In the genomic region with DNA sequence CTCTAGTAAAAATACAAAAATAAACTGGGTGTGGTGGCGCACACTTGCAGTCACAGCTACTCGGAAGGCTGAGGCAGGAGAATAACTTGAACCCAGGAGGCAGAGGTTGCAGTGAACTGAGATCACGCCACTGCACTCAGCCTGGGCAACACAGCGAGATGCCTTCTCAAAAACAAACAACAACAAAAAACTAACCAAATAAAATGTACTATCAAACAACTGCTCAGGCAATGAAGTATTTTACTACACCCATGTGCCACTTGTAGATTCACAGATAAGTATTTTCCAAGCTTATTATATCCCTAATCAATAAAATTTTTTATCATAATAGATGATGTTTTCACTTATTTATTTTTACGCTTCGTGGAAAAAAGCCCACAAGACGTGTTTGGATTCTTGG, we compare ENCODE assay signal across 9 cellular contexts. TPM values are rescaled to one million over a fixed set of nuclear protein-coding genes. Genes with fewer than 3 reads are reported as not detected.
DNase-seq lines count a peak whose midpoint lies in the region; ATAC-seq lines count a peak whose summit lies in the region.
"Had no signal": no experiment of that assay in that cellular context is flagged by ENCODE, and none has a peak within 500 bp of the region (broad histone marks: within the 10 kb centered on the region; RNA-seq: fewer than 3 reads in every experiment).

No MANE protein-coding gene starts in this region.

- H3K36me3 ChIP-seq in HUES6 (ENCODE audit: control insufficient read depth, insufficient read depth, low read length), result no peaks in the 10 kb centered on the region
- H3K36me3 ChIP-seq in iPS-20b (ENCODE audit: insufficient read depth, low read depth, low read length), result no peaks in the 10 kb centered on the region

- DNase-seq in activated T-helper 2 cell treated with anti-CD3 and anti-CD28 coated beads, Interferon-gamma antibody, Interleukin-2, Interleukin-4, amounts not matched to agents 10 μg/mL and 5 μg/mL and 100 μg/mL, durations not matched to agents 14 hours and 24 hours and 36 hours (ENCODE audit: low spot score), result no peak
- no peak for DNase-seq in stimulated activated naive CD8-positive, alpha-beta T cell treated with anti-CD3 and anti-CD28 coated beads, Interleukin-15, amount 100 ng/mL, for 72 hours
- no peak for DNase-seq in GM19240 (ENCODE audit: insufficient read length, low spot score)

- intact Hi-C loops in activated T-helper 2 cell treated with anti-CD3 and anti-CD28 coated beads, Interferon-gamma antibody, Interleukin-2, Interleukin-4, amounts not matched to agents 10 μg/mL and 5 μg/mL and 100 μg/mL, durations not matched to agents 14 hours and 24 hours and 36 hours (cut with micrococcal nuclease), result loop anchor here (5.0 to 10.0 kb wide), 3 partner anchors 329 to 902 kb away; a partner anchor contains a TSS

- H3K4me3 Mint-ChIP-seq in activated T-helper 2 cell treated with anti-CD3 and anti-CD28 coated beads, Interferon-gamma antibody, Interleukin-2, Interleukin-4, amounts not matched to agents 10 μg/mL and 5 μg/mL and 100 μg/mL, durations not matched to agents 14 hours and 24 hours and 36 hours (ENCODE audit: low read depth), result peak overlapping the region; percentile 96
- peak overlapping the region; percentile 93 to 99 for H3K4me3 Mint-ChIP-seq in stimulated activated naive CD8-positive, alpha-beta T cell treated with anti-CD3 and anti-CD28 coated beads, Interleukin-15, amount 100 ng/mL, for 72 hours

- ATAC-seq in stimulated activated naive CD8-positive, alpha-beta T cell treated with anti-CD3 and anti-CD28 coated beads, Interleukin-15, amount 100 ng/mL, for 72 hours, result no peak
- ATAC-seq in GM19455 (IDR thresholded peaks at IDR 0.05; ENCODE audit: unreplicated experiment), result no peak
- ATAC-seq in HG02852 (IDR thresholded peaks at IDR 0.05; ENCODE audit: unreplicated experiment), result no peak

- H3K4me1 Mint-ChIP-seq in activated T-helper 2 cell treated with anti-CD3 and anti-CD28 coated beads, Interferon-gamma antibody, Interleukin-2, Interleukin-4, amounts not matched to agents 10 μg/mL and 5 μg/mL and 100 μg/mL, durations not matched to agents 14 hours and 24 hours and 36 hours (ENCODE audit: low read depth), result peaks cover 16% of the 10 kb centered on the region
- H3K4me1 Mint-ChIP-seq in stimulated activated naive CD8-positive, alpha-beta T cell treated with anti-CD3 and anti-CD28 coated beads, Interleukin-15, amount 100 ng/mL, for 72 hours, result peaks cover 14% of the 10 kb centered on the region

- no peaks in the 10 kb centered on the region for H3K27me3 Mint-ChIP-seq in activated T-helper 2 cell treated with anti-CD3 and anti-CD28 coated beads, Interferon-gamma antibody, Interleukin-2, Interleukin-4, amounts not matched to agents 10 μg/mL and 5 μg/mL and 100 μg/mL, durations not matched to agents 14 hours and 24 hours and 36 hours (ENCODE audit: low read depth)
- no peaks in the 10 kb centered on the region for H3K27me3 Mint-ChIP-seq in stimulated activated naive CD8-positive, alpha-beta T cell treated with anti-CD3 and anti-CD28 coated beads, Interleukin-15, amount 100 ng/mL, for 72 hours

- peak overlapping the region; percentile 92 for H3K9ac ChIP-seq in HUES6 (ENCODE audit: low read length)
- peak overlapping the region; percentile 91; the same call in 1 of the 2 replicates for H3K9ac ChIP-seq in iPS-20b (ENCODE audit: low read depth, low read length)

- H3K4me1 ChIP-seq in HUES6 (ENCODE audit: control insufficient read depth, insufficient read depth, low read length) (no peaks in the 10 kb centered on the region), iPS-20b (ENCODE audit: insufficient read depth, low read length) (no peaks in the 10 kb centered on the region)

- H3K9me3 Mint-ChIP-seq in activated T-helper 2 cell treated with anti-CD3 and anti-CD28 coated beads, Interferon-gamma antibody, Interleukin-2, Interleukin-4, amounts not matched to agents 10 μg/mL and 5 μg/mL and 100 μg/mL, durations not matched to agents 14 hours and 24 hours and 36 hours, result no peaks in the 10 kb centered on the region
- H3K9me3 Mint-ChIP-seq in stimulated activated naive CD8-positive, alpha-beta T cell treated with anti-CD3 and anti-CD28 coated beads, Interleukin-15, amount 100 ng/mL, for 72 hours, result no peaks in the 10 kb centered on the region

- H3K27me3 ChIP-seq in HUES6 (ENCODE audit: control insufficient read depth, insufficient read depth, low read length) (no peaks in the 10 kb centered on the region), iPS-20b (ENCODE audit: insufficient read depth, low read length) (no peaks in the 10 kb centered on the region)

- H3K4me3 ChIP-seq in HUES6 (ENCODE audit: low read depth, low read length), result peak overlapping the region; percentile 80
- peak overlapping the region; percentile 83 for H3K4me3 ChIP-seq in iPS-20b (ENCODE audit: low read length)

- H3K9me3 ChIP-seq in HUES6 (ENCODE audit: control insufficient read depth, insufficient read depth, low read depth, low read length) (no peaks in the 10 kb centered on the region), iPS-20b (ENCODE audit: insufficient read depth, low read depth, low read length) (no peaks in the 10 kb centered on the region)

- no peaks in the 10 kb centered on the region for H3K36me3 Mint-ChIP-seq in activated T-helper 2 cell treated with anti-CD3 and anti-CD28 coated beads, Interferon-gamma antibody, Interleukin-2, Interleukin-4, amounts not matched to agents 10 μg/mL and 5 μg/mL and 100 μg/mL, durations not matched to agents 14 hours and 24 hours and 36 hours (ENCODE audit: low read depth)

- H3K27ac ChIP-seq in HUES6 (ENCODE audit: low read depth, low read length) (no peak overlapping the region), iPS-20b (ENCODE audit: low read length) (peak overlapping the region; percentile 94)

- H3K27ac Mint-ChIP-seq in activated T-helper 2 cell treated with anti-CD3 and anti-CD28 coated beads, Interferon-gamma antibody, Interleukin-2, Interleukin-4, amounts not matched to agents 10 μg/mL and 5 μg/mL and 100 μg/mL, durations not matched to agents 14 hours and 24 hours and 36 hours, result peak overlapping the region; percentile 100
- H3K27ac Mint-ChIP-seq in stimulated activated naive CD8-positive, alpha-beta T cell treated with anti-CD3 and anti-CD28 coated beads, Interleukin-15, amount 100 ng/mL, for 72 hours, result peak overlapping the region; percentile 98 to 99

RNA-seq across cellular contexts. Expression of a gene that starts 0.9 kb away (rescaled TPM):
- total RNA-seq in activated T-helper 2 cell treated with anti-CD3 and anti-CD28 coated beads, Interferon-gamma antibody, Interleukin-2, Interleukin-4, amounts not matched to agents 10 μg/mL and 5 μg/mL and 100 μg/mL, durations not matched to agents 14 hours and 24 hours and 36 hours, result 0.43 and 0.97 TPM in 2 replicates
- total RNA-seq: dermis microvascular lymphatic vessel endothelial cell, HT1080 had no signal

RNA-seq across cellular contexts. Expression of a gene that starts 31.8 kb away (rescaled TPM):
- 9.9 and 10.0 TPM in 2 replicates for total RNA-seq in activated T-helper 2 cell treated with anti-CD3 and anti-CD28 coated beads, Interferon-gamma antibody, Interleukin-2, Interleukin-4, amounts not matched to agents 10 μg/mL and 5 μg/mL and 100 μg/mL, durations not matched to agents 14 hours and 24 hours and 36 hours
